Comparison of ENCODE assay signal across 20 cellular contexts in genomic region chr4:72383439-72383838, GRCh38.
"Had no signal": no experiment of that assay in that cellular context is flagged by ENCODE, and none has a peak within 500 bp of the region (broad histone marks: within the 10 kb centered on the region; RNA-seq: fewer than 3 reads in every experiment).

No MANE protein-coding gene starts in this region.

- H3K27me3 ChIP-seq: hepatocyte, neutrophil, spleen, upper lobe of right lung had no signal

- H3K27ac ChIP-seq: hepatocyte, lower lobe of right lung, neutrophil, parathyroid adenoma, spleen, thoracic aorta, upper lobe of right lung had no signal

- H2AFZ ChIP-seq: hepatocyte, parathyroid adenoma had no signal

- H3K79me2 ChIP-seq: hepatocyte, parathyroid adenoma had no signal

- H3K4me3 ChIP-seq: hepatocyte, lower lobe of right lung, spleen, thoracic aorta, upper lobe of right lung had no signal

- H3K9ac ChIP-seq: parathyroid adenoma had no signal

- H3K4me1 ChIP-seq: lower lobe of right lung, spleen, upper lobe of right lung had no signal

- H3K36me3 ChIP-seq: lower lobe of right lung, neutrophil, spleen, thoracic aorta, upper lobe of right lung had no signal

- DNase-seq: activated CD4-positive, alpha-beta memory T cell treated with anti-CD3 and anti-CD28 coated beads, Interleukin-2, amount 10 ng/mL, durations not matched to agents 7 days and 5 days; activated CD4-positive, alpha-beta T cell treated with anti-CD3 and anti-CD28 coated beads for 4 hours; activated CD8-positive, alpha-beta memory T cell treated with anti-CD3 and anti-CD28 coated beads, Interleukin-2, amount 10 ng/mL, durations not matched to agents 7 days and 5 days; activated naive CD8-positive, alpha-beta T cell treated with anti-CD3 and anti-CD28 coated beads for 36 hours; cortex of kidney; effector CD4-positive, alpha-beta T cell; left colon; lower lobe of right lung; natural killer cell; spleen; stimulated activated CD4-positive, alpha-beta T cell treated with anti-CD3 and anti-CD28 coated beads, Interleukin-4, amount 100 ng/mL, for 4 hours; upper lobe of right lung had no signal

- H3K4me2 ChIP-seq: hepatocyte had no signal

- H3K9me3 ChIP-seq: lower lobe of right lung, neutrophil, spleen, thoracic aorta, upper lobe of right lung had no signal

- ATAC-seq: activated CD8-positive, alpha-beta memory T cell treated with anti-CD3 and anti-CD28 coated beads, Interleukin-2, amount 10 ng/mL, durations not matched to agents 7 days and 5 days; esophagus mucosa; left colon; lower lobe of right lung; natural killer cell; sciatic nerve; stimulated activated memory B cell treated with anti-CD40 and anti-IgM and Interleukin-4, amounts not matched to agents 10 μg/mL and 1 μg/mL and 100 μg/mL, for 72 hours; upper lobe of right lung; WTC11 had no signal
